Comparison of ENCODE assay signal across 8 cellular contexts in genomic region chr19:6737284-6737872, GRCh38. TPM values are rescaled to one million over a fixed set of nuclear protein-coding genes. Genes with fewer than 3 reads are reported as not detected.
DNase-seq lines count a peak whose midpoint lies in the region; ATAC-seq and TF ChIP-seq lines count a peak whose summit lies in the region.

GPR108 (minus strand) TSS chr19:6737580; CDS start chr19:6737576, 4 bp downstream.

- no peaks in the 10 kb centered on the region for H3K9me3 Mint-ChIP-seq in activated CD4-positive, alpha-beta T cell treated with anti-CD3 and anti-CD28 coated beads, Interleukin-2, amount 10 ng/mL, durations not matched to agents 24 days and 14 days

- ATAC-seq in HG03432 (IDR thresholded peaks at IDR 0.05; ENCODE audit: unreplicated experiment) = peak; percentile 62

- DNase-seq in AG20443 (ENCODE audit: low spot score) (peak; percentile 99), NCI-H526 (lab: John Stamatoyannopoulos, UW) (peak; percentile 97 to 99), colonic mucosa (peak; percentile 99)
- peak; percentile 100 for DNase-seq in activated CD4-positive, alpha-beta T cell treated with anti-CD3 and anti-CD28 coated beads, Interleukin-2, amount 10 ng/mL, durations not matched to agents 24 days and 14 days
- peak; percentile 96 to 97 for DNase-seq in stimulated activated CD4-positive, alpha-beta T cell treated with anti-CD3 and anti-CD28 coated beads, Interleukin-1b, Interleukin-23, amount 100 ng/mL, for 4 hours (ENCODE audit: low read depth in 2 of 2)

- peak within 1 kb of the TSS; percentile 70 for H3K4me3 ChIP-seq in colonic mucosa

- H3K9ac ChIP-seq in colonic mucosa (ENCODE audit: low read depth in 2 of 2, low read length in 2 of 2) = peak within 1 kb of the TSS; percentile 90 to 95

- H3K27me3 ChIP-seq in colonic mucosa = no peaks in the 10 kb centered on the region
- H3K27me3 ChIP-seq in layer of hippocampus (ENCODE audit: control insufficient read depth, insufficient read depth, low read length) = no peaks in the 10 kb centered on the region

- TF ChIP-seq POLR2A in GM19099 (IDR thresholded peaks at IDR 0.05; ENCODE audit: extremely low read depth, insufficient read length, low read depth) = peak; percentile 64

- H3K4me3 Mint-ChIP-seq in activated CD4-positive, alpha-beta T cell treated with anti-CD3 and anti-CD28 coated beads, Interleukin-2, amount 10 ng/mL, durations not matched to agents 24 days and 14 days = peak within 1 kb of the TSS; percentile 98

- H3K27ac Mint-ChIP-seq in activated CD4-positive, alpha-beta T cell treated with anti-CD3 and anti-CD28 coated beads, Interleukin-2, amount 10 ng/mL, durations not matched to agents 24 days and 14 days = peak within 1 kb of the TSS; percentile 99

- TF ChIP-seq CTCF in colonic mucosa (IDR thresholded peaks at IDR 0.05) = no peak

- H3K36me3 Mint-ChIP-seq in activated CD4-positive, alpha-beta T cell treated with anti-CD3 and anti-CD28 coated beads, Interleukin-2, amount 10 ng/mL, durations not matched to agents 24 days and 14 days (ENCODE audit: low read depth) = peaks cover 27% of the 10 kb centered on the region

- H3K27me3 Mint-ChIP-seq in activated CD4-positive, alpha-beta T cell treated with anti-CD3 and anti-CD28 coated beads, Interleukin-2, amount 10 ng/mL, durations not matched to agents 24 days and 14 days = no peaks in the 10 kb centered on the region

- intact Hi-C loops in activated CD4-positive, alpha-beta T cell treated with anti-CD3 and anti-CD28 coated beads, Interleukin-2, amount 10 ng/mL, durations not matched to agents 24 days and 14 days (cut with micrococcal nuclease) = loop anchor here (1.0 to 5.0 kb wide), 7 partner anchors 63 to 1205 kb away; partner anchors contain the start of genes ALKBH7, PET100, TIMM44 and TNFSF9
- intact Hi-C loops in colonic mucosa (cut with DNase I) = no loop called here

- H3K36me3 ChIP-seq in colonic mucosa = no peaks in the 10 kb centered on the region

- H3K4me1 Mint-ChIP-seq in activated CD4-positive, alpha-beta T cell treated with anti-CD3 and anti-CD28 coated beads, Interleukin-2, amount 10 ng/mL, durations not matched to agents 24 days and 14 days = peaks cover 39% of the 10 kb centered on the region

- H3K27ac ChIP-seq in colonic mucosa (peak within 1 kb of the TSS; percentile 91), layer of hippocampus (ENCODE audit: low read depth, low read length) (peak within 1 kb of the TSS; percentile 100)

- no peaks in the 10 kb centered on the region for H3K9me3 ChIP-seq in colonic mucosa

- H3K4me1 ChIP-seq in colonic mucosa = peaks cover 10% of the 10 kb centered on the region

RNA-seq across cellular contexts. Expression of gene GPR108, which starts in this region (rescaled TPM):
- 97.7 and 107 TPM in 2 replicates for total RNA-seq in activated CD4-positive, alpha-beta T cell treated with anti-CD3 and anti-CD28 coated beads, Interleukin-2, amount 10 ng/mL, durations not matched to agents 24 days and 14 days
- 100 to 1,000 TPM in 1 of 2 donors, 10 to 100 TPM in 1; 92.0 to 109 TPM for total RNA-seq in colonic mucosa

Comparison
In these comparisons a context has a peak if more than half of its experiments do, and no peak if none do; other contexts are left out.
1. Peak in every context shown above with its lines: DNase-seq, ATAC-seq, H3K4me3 ChIP-seq and H3K27ac ChIP-seq.